1 cellular context compared by ENCODE assay signal in genomic region chr12:45669093-45669492, GRCh38.
TF ChIP-seq lines count a peak whose summit lies in the region.

No MANE protein-coding gene starts in this region.

TF ChIP-seq in GM12878, 131 proteins besides CTCF, POLR2A, EP300 and RAD21 (continued from another document):
- TF ChIP-seq CBX3 (IDR thresholded peaks at IDR 0.05; ENCODE audit: borderline replicate concordance, low read depth) (no peak), RB1 (IDR thresholded peaks at IDR 0.05; ENCODE audit: borderline replicate concordance) (no peak), E2F4 (IDR thresholded peaks at IDR 0.05; ENCODE audit: low read depth, low read length) (no peak), ZNF207 (IDR thresholded peaks at IDR 0.05; ENCODE audit: borderline replicate concordance) (no peak)
